In genomic region chr19:51594774-51595109, GRCh38 we compare ENCODE assay signal across 8 cellular contexts.
DNase-seq lines count a peak whose midpoint lies in the region; ATAC-seq and TF ChIP-seq lines count a peak whose summit lies in the region.

No MANE protein-coding gene starts in this region.

- no peaks in the 10 kb centered on the region for H3K9me3 ChIP-seq in NT2/D1 (ENCODE audit: insufficient read depth, low read length)
- H3K9me3 ChIP-seq in neutrophil: no peaks in the 10 kb centered on the region

- H3K4me1 ChIP-seq in NT2/D1 (ENCODE audit: insufficient read depth, insufficient read length) (no peaks in the 10 kb centered on the region), neutrophil (ENCODE audit: control insufficient read depth in 1 of 2, insufficient read depth in 1 of 2, low read depth in 1 of 2, low read length in 1 of 2) (peaks cover 14 to 27% of the 10 kb centered on the region in 2 experiments)

- DNase-seq in NT2/D1 (ENCODE audit: low read depth, low spot score) (no peak), epithelial cell of esophagus (ENCODE audit: low read depth) (no peak), GF-D8 (lab: John Stamatoyannopoulos, UW) (no peak)

- TF ChIP-seq CTCF in epithelial cell of esophagus (IDR thresholded peaks at IDR 0.05; ENCODE audit: insufficient read depth, low read depth, low read length, missing control alignments): no peak
- TF ChIP-seq CTCF in neutrophil (IDR thresholded peaks at IDR 0.05): no peak

- ATAC-seq in GM19397 (IDR thresholded peaks at IDR 0.05; ENCODE audit: unreplicated experiment): no peak
- ATAC-seq in GM18519 (IDR thresholded peaks at IDR 0.05; ENCODE audit: low FRiP score, unreplicated experiment): no peak
- ATAC-seq in GM19328 (IDR thresholded peaks at IDR 0.05; ENCODE audit: unreplicated experiment): no peak

- H3K27ac ChIP-seq in neutrophil: peak overlapping the region; percentile 49

- H3K4me3 ChIP-seq in GM08714 (ENCODE audit: low read length): peak overlapping the region; percentile 41; the same call in 1 of the 2 replicates
- peak overlapping the region; percentile 74 for H3K4me3 ChIP-seq in NT2/D1 (ENCODE audit: insufficient read length, low read depth)
- peak overlapping the region; percentile 87 for H3K4me3 ChIP-seq in epithelial cell of esophagus (ENCODE audit: low read length)
- H3K4me3 ChIP-seq in neutrophil (ENCODE audit: low read depth in 1 of 2, low read length in 1 of 2): peak overlapping the region; percentile 59 to 74

- peak overlapping the region; percentile 84 for H3K9ac ChIP-seq in NT2/D1 (ENCODE audit: insufficient read length, low read depth)

- H3K36me3 ChIP-seq in NT2/D1 (ENCODE audit: insufficient read depth, insufficient read length, low read length): no peaks in the 10 kb centered on the region
- no peaks in the 10 kb centered on the region for H3K36me3 ChIP-seq in neutrophil

- H3K27me3 ChIP-seq in NT2/D1 (ENCODE audit: insufficient read depth, insufficient read length): no peaks in the 10 kb centered on the region
- peaks cover 13% of the 10 kb centered on the region for H3K27me3 ChIP-seq in neutrophil
